In the genomic region with DNA sequence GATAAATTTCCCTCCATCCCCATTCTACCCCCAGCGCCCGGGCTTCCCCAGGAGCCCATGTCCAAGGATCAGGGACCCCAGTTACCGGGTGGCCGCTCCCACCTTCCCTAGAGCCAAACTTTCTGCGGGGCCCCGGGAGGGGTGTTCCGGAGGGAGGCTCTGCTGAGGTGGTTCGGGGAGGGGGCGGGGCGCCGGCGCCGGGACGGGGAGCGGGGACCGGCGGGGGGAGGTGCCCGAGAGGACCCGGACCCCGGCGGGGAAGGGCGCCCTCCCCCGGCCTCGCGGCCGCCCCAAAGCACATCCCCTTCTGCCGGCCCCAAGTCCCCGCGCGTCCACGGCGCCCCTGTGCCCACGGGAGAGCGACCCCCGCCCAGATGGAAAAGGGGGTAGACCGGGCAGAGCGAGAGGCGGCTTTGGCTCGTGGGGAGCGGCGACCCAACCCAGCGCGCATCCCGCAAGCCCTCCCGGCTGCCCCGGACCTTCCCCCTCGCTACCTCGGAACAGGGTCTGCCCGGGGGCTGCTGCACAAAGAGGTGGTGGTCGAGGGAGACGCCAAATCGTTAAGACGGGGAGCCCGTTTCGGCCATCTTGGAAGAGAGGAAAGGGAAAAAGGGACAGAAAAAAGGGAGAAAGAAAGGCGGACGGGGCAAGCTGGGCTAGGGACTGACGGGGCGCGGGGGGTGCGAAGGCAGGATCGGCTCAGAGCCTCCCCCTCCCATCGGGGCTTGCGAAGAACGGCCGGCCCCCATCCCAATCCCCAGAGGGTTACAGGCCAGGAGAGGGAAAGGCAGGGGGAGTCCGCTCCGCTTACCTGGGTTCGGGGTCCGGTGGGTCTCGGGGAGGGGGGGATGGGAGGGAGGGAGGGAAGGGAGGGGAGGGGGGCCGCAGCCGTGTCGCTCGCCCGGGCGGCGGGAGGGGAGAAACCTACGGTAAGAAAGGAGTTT, we compare ENCODE assay signal across 6 cellular contexts. TPM values are rescaled to one million over a fixed set of nuclear protein-coding genes. Genes with fewer than 3 reads are reported as not detected.
DNase-seq lines count a peak whose midpoint lies in the region; TF ChIP-seq lines count a peak whose summit lies in the region.

No MANE protein-coding gene starts in this region.

- peaks cover 39% of the 10 kb centered on the region for H3K4me1 ChIP-seq in HEK293 (ENCODE audit: control insufficient read depth, insufficient read depth, low read length)

- peak overlapping the region; percentile 96 for H3K27ac ChIP-seq in HEK293 (ENCODE audit: extremely low read depth, low read depth, low read length)

- H3K4me3 Mint-ChIP-seq in activated CD4-positive, alpha-beta memory T cell treated with anti-CD3 and anti-CD28 coated beads for 36 hours: peak overlapping the region; percentile 56

- H3K9me3 Mint-ChIP-seq in activated CD4-positive, alpha-beta memory T cell treated with anti-CD3 and anti-CD28 coated beads for 36 hours: no peaks in the 10 kb centered on the region

- H3K27ac Mint-ChIP-seq in activated CD4-positive, alpha-beta memory T cell treated with anti-CD3 and anti-CD28 coated beads for 36 hours: no peak overlapping the region

- in situ Hi-C loops in KBM-7 (cut with MboI; ENCODE audit: low pct_unique_long_range_greater_than_20kb, low sequenced_read_pairs): no loop called here

- no peaks in the 10 kb centered on the region; a peak in 1 of 3 replicates for H3K36me3 ChIP-seq in HEK293 (ENCODE audit: control insufficient read depth in 2 of 2, insufficient read depth in 1 of 2, low read length in 2 of 2)

- TF ChIP-seq CTCF in HEK293 (tag by site-specific recombination; IDR thresholded peaks at IDR 0.05) (peak; percentile 77), lower leg skin (IDR thresholded peaks at IDR 0.05) (no peak)

- H3K27me3 Mint-ChIP-seq in activated CD4-positive, alpha-beta memory T cell treated with anti-CD3 and anti-CD28 coated beads for 36 hours: peaks cover 45% of the 10 kb centered on the region

- intact Hi-C loops in activated CD4-positive, alpha-beta memory T cell treated with anti-CD3 and anti-CD28 coated beads for 36 hours (cut with micrococcal nuclease): no loop called here
- intact Hi-C loops in lower leg skin (cut with DNase I; ENCODE audit: low total_unique reads): no loop called here

- no peak for TF ChIP-seq POLR2A in lower leg skin (IDR thresholded peaks at IDR 0.05)

- peak overlapping the region; percentile 86 for H3K4me3 ChIP-seq in HEK293 (ENCODE audit: low read depth, low read length)
- peak overlapping the region; percentile 77 for H3K4me3 ChIP-seq in lower leg skin (ENCODE audit: low read depth, poor library complexity, severe bottlenecking)

- DNase-seq in activated CD4-positive, alpha-beta memory T cell treated with anti-CD3 and anti-CD28 coated beads for 36 hours: no peak
- DNase-seq in lower leg skin (ENCODE audit: low spot score in 2 of 2): peak in 1 of 2 donors; percentile 89
- DNase-seq in KBM-7: no peak
- DNase-seq in inferior parietal cortex (ENCODE audit: extremely low spot score): no peak
- DNase-seq in LoVo (ENCODE audit: low spot score): no peak

- peaks cover 6% of the 10 kb centered on the region for H3K36me3 Mint-ChIP-seq in activated CD4-positive, alpha-beta memory T cell treated with anti-CD3 and anti-CD28 coated beads for 36 hours

- POLR2A ChIA-PET in HEK293 (lab: Yijun Ruan, JAX): interaction anchor here (0.6 kb wide), 1 partner anchor 13 kb away, joined by 3 read pairs; no protein-coding TSS in a partner anchor
- POLR2A ChIA-PET in activated CD4-positive, alpha-beta memory T cell treated with anti-CD3 and anti-CD28 coated beads for 36 hours (lab: Charles Lee): no interaction called here

- CTCF ChIA-PET in HEK293 (lab: Yijun Ruan, JAX): interaction anchor here (0.7 kb wide), 1 partner anchor 13 kb away, joined by 3 read pairs; no protein-coding TSS in a partner anchor
- CTCF ChIA-PET in activated CD4-positive, alpha-beta memory T cell treated with anti-CD3 and anti-CD28 coated beads for 36 hours (lab: Charles Lee): interaction anchor here (1.0 to 1.9 kb wide), 2 partner anchors 12 to 80 kb away, joined by 3 to 4 read pairs; no protein-coding TSS in a partner anchor

- 1 to 2% methylated on average over 46 to 71 of the region's 79 CpGs for WGBS in lower leg skin, 2 donors

- H3K4me1 Mint-ChIP-seq in activated CD4-positive, alpha-beta memory T cell treated with anti-CD3 and anti-CD28 coated beads for 36 hours (ENCODE audit: low read depth): peaks cover 27% of the 10 kb centered on the region

- no peaks in the 10 kb centered on the region for H3K9me3 ChIP-seq in HEK293 (ENCODE audit: control insufficient read depth, insufficient read depth, low read depth, low read length)

TF ChIP-seq in HEK293, 187 proteins besides CTCF, POLR2A, EP300 and RAD21 (continues in another document):
- TF ChIP-seq, protein P1, sequence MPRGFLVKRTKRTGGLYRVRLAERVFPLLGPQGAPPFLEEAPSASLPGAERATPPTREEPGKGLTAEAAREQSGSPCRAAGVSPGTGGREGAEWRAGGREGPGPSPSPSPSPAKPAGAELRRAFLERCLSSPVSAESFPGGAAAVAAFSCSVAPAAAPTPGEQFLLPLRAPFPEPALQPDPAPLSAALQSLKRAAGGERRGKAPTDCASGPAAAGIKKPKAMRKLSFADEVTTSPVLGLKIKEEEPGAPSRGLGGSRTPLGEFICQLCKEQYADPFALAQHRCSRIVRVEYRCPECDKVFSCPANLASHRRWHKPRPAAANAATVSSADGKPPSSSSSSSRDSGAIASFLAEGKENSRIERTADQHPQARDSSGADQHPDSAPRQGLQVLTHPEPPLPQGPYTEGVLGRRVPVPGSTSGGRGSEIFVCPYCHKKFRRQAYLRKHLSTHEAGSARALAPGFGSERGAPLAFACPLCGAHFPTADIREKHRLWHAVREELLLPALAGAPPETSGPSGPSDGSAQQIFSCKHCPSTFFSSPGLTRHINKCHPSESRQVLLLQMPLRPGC (tag by site-specific recombination; IDR thresholded peaks at IDR 0.05): 0 out of 2 replicates have a peak, but pooled peaks have one; percentile 14
- TF ChIP-seq ZNF23 (tag by site-specific recombination; IDR thresholded peaks at IDR 0.05; ENCODE audit: borderline replicate concordance) (no peak), ZNF501 (tag by site-specific recombination; IDR thresholded peaks at IDR 0.05) (peak; percentile 71), GLIS1 (tag by site-specific recombination; IDR thresholded peaks at IDR 0.05) (peak; percentile 38), ZNF223 (tag by site-specific recombination; IDR thresholded peaks at IDR 0.05) (peak; percentile 37; the same call in 1 of the 2 replicates), YY2 (tag by site-specific recombination; IDR thresholded peaks at IDR 0.05) (peak; percentile 58), ZBTB8A (tag by site-specific recombination; IDR thresholded peaks at IDR 0.05) (peak; percentile 95), ZNF707 (tag by site-specific recombination; IDR thresholded peaks at IDR 0.05) (no peak), ZXDB (tag by site-specific recombination; IDR thresholded peaks at IDR 0.05) (peak; percentile 12; the same call in 1 of the 2 replicates), ZBTB20 (tag by site-specific recombination; IDR thresholded peaks at IDR 0.05) (peak; percentile 91), KLF8 (tag by site-specific recombination; IDR thresholded peaks at IDR 0.05) (0 out of 2 replicates have a peak, but pooled peaks have one; percentile 30)
- TF ChIP-seq, protein P2, sequence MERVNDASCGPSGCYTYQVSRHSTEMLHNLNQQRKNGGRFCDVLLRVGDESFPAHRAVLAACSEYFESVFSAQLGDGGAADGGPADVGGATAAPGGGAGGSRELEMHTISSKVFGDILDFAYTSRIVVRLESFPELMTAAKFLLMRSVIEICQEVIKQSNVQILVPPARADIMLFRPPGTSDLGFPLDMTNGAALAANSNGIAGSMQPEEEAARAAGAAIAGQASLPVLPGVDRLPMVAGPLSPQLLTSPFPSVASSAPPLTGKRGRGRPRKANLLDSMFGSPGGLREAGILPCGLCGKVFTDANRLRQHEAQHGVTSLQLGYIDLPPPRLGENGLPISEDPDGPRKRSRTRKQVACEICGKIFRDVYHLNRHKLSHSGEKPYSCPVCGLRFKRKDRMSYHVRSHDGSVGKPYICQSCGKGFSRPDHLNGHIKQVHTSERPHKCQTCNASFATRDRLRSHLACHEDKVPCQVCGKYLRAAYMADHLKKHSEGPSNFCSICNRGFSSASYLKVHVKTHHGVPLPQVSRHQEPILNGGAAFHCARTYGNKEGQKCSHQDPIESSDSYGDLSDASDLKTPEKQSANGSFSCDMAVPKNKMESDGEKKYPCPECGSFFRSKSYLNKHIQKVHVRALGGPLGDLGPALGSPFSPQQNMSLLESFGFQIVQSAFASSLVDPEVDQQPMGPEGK (tag by site-specific recombination; IDR thresholded peaks at IDR 0.05): peak; percentile 55

RNA-seq across cellular contexts. Expression of a gene that starts 0.5 kb away (rescaled TPM):
- 1 to 10 TPM; 3.4 to 4.2 TPM for total RNA-seq in activated CD4-positive, alpha-beta memory T cell treated with anti-CD3 and anti-CD28 coated beads for 36 hours
- total RNA-seq in lower leg skin: 10 to 100 TPM in 1 of 4 donors, 1 to 10 TPM in 3; 7.5 to 11.4 (median 8.6) TPM

RNA-seq across cellular contexts. Expression of a gene that starts 4.9 kb away (rescaled TPM):
- total RNA-seq in activated CD4-positive, alpha-beta memory T cell treated with anti-CD3 and anti-CD28 coated beads for 36 hours: 100 to 1,000 TPM; 335 to 348 TPM
- total RNA-seq in lower leg skin: 100 to 1,000 TPM; 115 to 149 (median 139) TPM

RNA-seq across cellular contexts. Expression of a gene that starts 17.5 kb away (rescaled TPM):
- total RNA-seq in activated CD4-positive, alpha-beta memory T cell treated with anti-CD3 and anti-CD28 coated beads for 36 hours: 10 to 100 TPM; 54.7 to 59.1 TPM
- 1 to 10 TPM; 3.7 to 7.8 (median 5.4) TPM for total RNA-seq in lower leg skin

RNA-seq across cellular contexts. Expression of a gene that starts 42.6 kb away (rescaled TPM):
- total RNA-seq in activated CD4-positive, alpha-beta memory T cell treated with anti-CD3 and anti-CD28 coated beads for 36 hours: 100 to 1,000 TPM; 204 to 221 TPM
- total RNA-seq in lower leg skin: 10 to 100 TPM; 46.1 to 85.0 (median 54.0) TPM

RNA-seq across cellular contexts. Expression of a gene that starts 51.7 kb away (rescaled TPM):
- total RNA-seq in activated CD4-positive, alpha-beta memory T cell treated with anti-CD3 and anti-CD28 coated beads for 36 hours: 10 to 100 TPM; 37.8 to 37.9 TPM
- total RNA-seq in lower leg skin: 10 to 100 TPM; 19.5 to 45.4 (median 33.6) TPM

Comparison
In these comparisons a context has a peak if more than half of its experiments do, and no peak if none do; other contexts are left out.
1. RNA of a gene that starts 17.5 kb away (total RNA-seq): 54.7 to 59.1 TPM in activated CD4-positive, alpha-beta memory T cell treated with anti-CD3 and anti-CD28 coated beads for 36 hours; 3.7 to 7.8 TPM in lower leg skin; every median in the first group is over 4 times any median in the second.